Comparison of ENCODE assay signal across 1 cellular context in the genomic region with DNA sequence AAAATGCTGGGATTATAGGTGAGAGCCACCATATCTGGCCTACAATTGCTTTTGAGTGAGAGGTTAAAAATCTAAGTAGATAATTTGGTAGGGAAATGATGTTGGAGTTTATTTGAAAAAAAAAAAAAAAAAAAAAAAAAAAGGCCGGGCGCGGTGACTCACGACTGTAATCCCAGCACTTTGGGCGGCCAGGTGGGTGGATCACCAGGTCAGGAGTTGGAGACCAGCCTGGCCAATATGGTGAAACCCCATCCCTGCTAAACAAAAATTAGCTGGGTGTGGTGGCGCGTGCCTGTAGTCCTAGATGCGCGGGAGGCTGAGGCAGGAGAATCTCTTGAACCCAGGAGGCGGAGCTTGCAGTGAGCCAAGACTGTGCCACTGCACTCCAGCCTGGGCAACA. TPM values are rescaled to one million over a fixed set of nuclear protein-coding genes. Genes with fewer than 3 reads are reported as not detected.
"Had no signal": no experiment of that assay in that cellular context is flagged by ENCODE, and none has a peak within 500 bp of the region (broad histone marks: within the 10 kb centered on the region; RNA-seq: fewer than 3 reads in every experiment).

No MANE protein-coding gene starts in this region.

RNA-seq across cellular contexts. Expression of gene TRIM7, which starts 9.2 kb away (rescaled TPM):
- total RNA-seq: HepG2 had no signal
